ENCODE assay signal across 18 cellular contexts in genomic region chr20:19781235-19781634, GRCh38. TPM values are rescaled to one million over a fixed set of nuclear protein-coding genes. Genes with fewer than 3 reads are reported as not detected.
DNase-seq lines count a peak whose midpoint lies in the region; ATAC-seq, FAIRE-seq and TF ChIP-seq lines count a peak whose summit lies in the region.
"Had no signal": no experiment of that assay in that cellular context is flagged by ENCODE, and none has a peak within 500 bp of the region (broad histone marks: within the 10 kb centered on the region; RNA-seq: fewer than 3 reads in every experiment).

No MANE protein-coding gene starts in this region.

- H4K8ac ChIP-seq in mesenchymal stem cell (ENCODE audit: low read length) = no peak overlapping the region

- in situ Hi-C loops in HepG2 (cut with HindIII; ENCODE audit: extremely low pct_ligation_motif_present, low pct_unique_long_range_greater_than_20kb) (no loop called here), transverse colon (cut with MboI; ENCODE audit: low pct_ligation_motif_present in 1 of 4, low pct_unique_long_range_greater_than_20kb in 1 of 4, low sequenced_read_pairs in 3 of 4) (loop anchor here (5.0 to 25.0 kb wide), 6 partner anchors 86 to 224 kb away; no protein-coding TSS in a partner anchor)

- 61% methylated on average over 7 of the region's 7 CpGs for WGBS in HepG2 (ENCODE audit: low lambda C conversion rate)
- WGBS in right lobe of liver (ENCODE audit: insufficient coverage, low coverage, low lambda C conversion rate, missing lambda C conversion rate) = 82% methylated on average over 7 of the region's 7 CpGs
- 92% methylated on average over 7 of the region's 7 CpGs for WGBS in mesenchymal stem cell
- WGBS in transverse colon (ENCODE audit: low coverage in 1 of 2), 2 donors = 80 to 88% methylated on average over 5 to 7 of the region's 7 CpGs

- H3K79me2 ChIP-seq in HepG2 (ENCODE audit: insufficient read depth, low read length) (no peaks in the 10 kb centered on the region), MM.1S (ENCODE audit: low read length) (no peaks in the 10 kb centered on the region)

- H3K36me3 ChIP-seq in HepG2 (replicated peaks in 1 of 2; ENCODE audit: control insufficient read depth in 1 of 2, insufficient read depth in 2 of 2, low read length in 2 of 2) (no peaks in the 10 kb centered on the region), right lobe of liver (no peaks in the 10 kb centered on the region), MM.1S (replicated peaks; ENCODE audit: insufficient read depth, low read length) (no peaks in the 10 kb centered on the region), mesenchymal stem cell (ENCODE audit: control insufficient read depth in 1 of 2, insufficient read depth in 2 of 2, low read depth in 1 of 2, low read length in 2 of 2) (no peaks in the 10 kb centered on the region), transverse colon (no peaks in the 10 kb centered on the region)
- H3K36me3 ChIP-seq: HAP-1 had no signal

- no peaks in the 10 kb centered on the region for H3K9me2 ChIP-seq in MM.1S (replicated peaks; ENCODE audit: insufficient read depth, low read length)

- no peaks in the 10 kb centered on the region for H4K20me1 ChIP-seq in HepG2 (ENCODE audit: insufficient read depth, low read length)
- no peaks in the 10 kb centered on the region for H4K20me1 ChIP-seq in MM.1S (ENCODE audit: insufficient read depth, low read length)

- no peak overlapping the region for H2BK12ac ChIP-seq in mesenchymal stem cell (ENCODE audit: low read length in 2 of 2)

- H3K23ac ChIP-seq in mesenchymal stem cell (ENCODE audit: low read length in 2 of 2) = no peak overlapping the region

- no peak overlapping the region for H2BK15ac ChIP-seq in mesenchymal stem cell (ENCODE audit: low read depth, poor library complexity, severe bottlenecking)

- intact Hi-C loops in HepG2 (cut with micrococcal nuclease; ENCODE audit: unreplicated experiment) = no loop called here
- intact Hi-C loops in right lobe of liver (cut with DNase I) = loop anchor here (10.0 kb wide), 3 partner anchors 86 to 214 kb away; no protein-coding TSS in a partner anchor
- intact Hi-C loops in transverse colon (cut with DNase I; ENCODE audit: low total_unique reads) = no loop called here

- no peak overlapping the region for H3K4me3 ChIP-seq in HepG2 (replicated peaks in 1 of 3; ENCODE audit: insufficient read depth in 1 of 3, low read depth in 2 of 3, low read length in 3 of 3)
- H3K4me3 ChIP-seq in right lobe of liver = no peak overlapping the region
- 0 out of 2 replicates have a peak overlapping the region, but pooled peaks have one; percentile 46 for H3K4me3 ChIP-seq in MM.1S (ENCODE audit: low read length)
- H3K4me3 ChIP-seq in mesenchymal stem cell (ENCODE audit: insufficient read depth in 1 of 2, low read depth in 1 of 2, low read length in 2 of 2) = no peak overlapping the region
- H3K4me3 ChIP-seq in transverse colon = no peak overlapping the region
- H3K4me3 ChIP-seq: GM23248, HAP-1 had no signal

- TF ChIP-seq CTCF in HepG2 (CRISPR knock-in tag; IDR thresholded peaks at IDR 0.05) = no peak
- TF ChIP-seq CTCF in right lobe of liver (IDR thresholded peaks at IDR 0.05) = no peak
- TF ChIP-seq CTCF in MM.1S (IDR thresholded peaks at IDR 0.05; ENCODE audit: low read length) = no peak
- no peak for TF ChIP-seq CTCF in transverse colon (IDR thresholded peaks at IDR 0.05)

- H3K27ac ChIP-seq in HepG2 (ENCODE audit: extremely low read length, insufficient read depth, low read length) = no peak overlapping the region
- H3K27ac ChIP-seq in right lobe of liver = no peak overlapping the region
- H3K27ac ChIP-seq in MM.1S (ENCODE audit: low read length) = peak overlapping the region; percentile 97
- no peak overlapping the region for H3K27ac ChIP-seq in mesenchymal stem cell (ENCODE audit: low read length, poor library complexity, severe bottlenecking)
- no peak overlapping the region for H3K27ac ChIP-seq in transverse colon
- H3K27ac ChIP-seq: C4-2B, GM23248, HL-60 had no signal

- H2AFZ ChIP-seq in HepG2 (ENCODE audit: low read length) = no peak overlapping the region
- no peak overlapping the region for H2AFZ ChIP-seq in MM.1S (ENCODE audit: low read length)
- no peak overlapping the region for H2AFZ ChIP-seq in mesenchymal stem cell (ENCODE audit: low read depth, low read length)
- H2AFZ ChIP-seq: GM23248 had no signal

- BruUV-seq in HepG2 (replicated peaks; lab: Mats Ljungman, UMichigan) = no TSS peak

- POLR2A ChIA-PET in HepG2 (lab: Yijun Ruan, JAX) = no interaction called here

- H3K14ac ChIP-seq in mesenchymal stem cell (ENCODE audit: low read length in 2 of 2) = no peak overlapping the region

- H2AK5ac ChIP-seq in mesenchymal stem cell (ENCODE audit: low read length, severe bottlenecking) = no peak overlapping the region

- H2BK5ac ChIP-seq in mesenchymal stem cell (ENCODE audit: low read depth, low read length, poor library complexity, severe bottlenecking) = no peak overlapping the region

- H4K91ac ChIP-seq in mesenchymal stem cell (ENCODE audit: low read length) = no peak overlapping the region

- H3K9me3 ChIP-seq in HepG2 (ENCODE audit: low read length) (no peaks in the 10 kb centered on the region), right lobe of liver (no peaks in the 10 kb centered on the region), MM.1S (replicated peaks; ENCODE audit: insufficient read depth, low read length) (no peaks in the 10 kb centered on the region), mesenchymal stem cell (ENCODE audit: control insufficient read depth, low read length) (no peaks in the 10 kb centered on the region), transverse colon (no peaks in the 10 kb centered on the region)
- H3K9me3 ChIP-seq: Caco-2, HAP-1 had no signal

- TF ChIP-seq POLR2A in HepG2 (IDR thresholded peaks at IDR 0.05; ENCODE audit: insufficient read depth in 1 of 2, low read depth in 2 of 2, low read length in 2 of 2) = no peak
- no peak for TF ChIP-seq POLR2A in right lobe of liver (IDR thresholded peaks at IDR 0.05)
- no peak for TF ChIP-seq POLR2A in transverse colon (IDR thresholded peaks at IDR 0.05)

- H3F3A ChIP-seq in MM.1S (ENCODE audit: insufficient read depth, low read length) = peaks cover 39% of the 10 kb centered on the region

- no peak overlapping the region for H3K4ac ChIP-seq in mesenchymal stem cell (ENCODE audit: low read depth in 1 of 2, low read length in 2 of 2)

- no peaks in the 10 kb centered on the region for H3K27me3 ChIP-seq in HepG2 (ENCODE audit: control insufficient read depth in 1 of 2, insufficient read depth in 2 of 2, low read length in 2 of 2)
- no peaks in the 10 kb centered on the region for H3K27me3 ChIP-seq in right lobe of liver
- no peaks in the 10 kb centered on the region for H3K27me3 ChIP-seq in MM.1S (replicated peaks; ENCODE audit: insufficient read depth, low read length)
- no peaks in the 10 kb centered on the region for H3K27me3 ChIP-seq in mesenchymal stem cell (ENCODE audit: control insufficient read depth in 1 of 2, insufficient read depth in 1 of 2, low read length in 2 of 2)
- no peaks in the 10 kb centered on the region for H3K27me3 ChIP-seq in transverse colon

- TF ChIP-seq EP300 in HepG2 (IDR thresholded peaks at IDR 0.05; ENCODE audit: low read depth in 2 of 2, low read length in 2 of 2) = no peak
- TF ChIP-seq EP300 in HepG2 (CRISPR knock-in tag; IDR thresholded peaks at IDR 0.05; ENCODE audit: borderline replicate concordance) = no peak
- TF ChIP-seq EP300 in transverse colon (IDR thresholded peaks at IDR 0.05; ENCODE audit: low read depth) = no peak

- CTCF ChIA-PET in HepG2 (lab: Yijun Ruan, JAX; ENCODE audit: low intra/inter-chr PET ratio, low total read pairs) = no interaction called here

- H3K4me1 ChIP-seq in HepG2 (ENCODE audit: insufficient read depth, low read length) (peaks cover 14% of the 10 kb centered on the region), right lobe of liver (peaks cover 0 to 13% (median 0%) of the 10 kb centered on the region in 4 donors), MM.1S (ENCODE audit: low read length) (peaks cover 73% of the 10 kb centered on the region), mesenchymal stem cell (ENCODE audit: control insufficient read depth, insufficient read depth, low read depth, low read length) (peaks cover 33% of the 10 kb centered on the region), transverse colon (peaks cover 8 to 54% (median 30%) of the 10 kb centered on the region in 4 donors)
- H3K4me1 ChIP-seq: HAP-1 had no signal

- peaks cover 33% of the 10 kb centered on the region for H3K79me1 ChIP-seq in mesenchymal stem cell (replicated peaks; ENCODE audit: low read length, poor library complexity, severe bottlenecking)

- no peak overlapping the region for H3K4me2 ChIP-seq in HepG2 (ENCODE audit: low read depth, low read length)
- peak overlapping the region; percentile 89 for H3K4me2 ChIP-seq in MM.1S (ENCODE audit: low read depth, low read length)
- H3K4me2 ChIP-seq in mesenchymal stem cell (ENCODE audit: low read length, poor library complexity, severe bottlenecking) = no peak overlapping the region

- H2BK120ac ChIP-seq in mesenchymal stem cell (ENCODE audit: low read depth, low read length) = no peak overlapping the region

- no peak overlapping the region for H3K18ac ChIP-seq in mesenchymal stem cell (ENCODE audit: low read depth in 1 of 2, low read length in 2 of 2)

- FAIRE-seq in HepG2 (lab: Jason Lieb, UNC) = no peak
- FAIRE-seq: D721Med, G401.6, GM12891, GM19239 had no signal

- H3K9ac ChIP-seq in HepG2 (ENCODE audit: insufficient read depth, low read depth, low read length) (no peak overlapping the region), MM.1S (ENCODE audit: low read length) (peak overlapping the region; percentile 74; the same call in 1 of the 2 replicates), mesenchymal stem cell (ENCODE audit: low read length) (no peak overlapping the region)
- H3K9ac ChIP-seq: GM23248 had no signal

- no peak for ATAC-seq in HepG2
- no peak for ATAC-seq in right lobe of liver
- no peak for ATAC-seq in HG02623 (IDR thresholded peaks at IDR 0.05; ENCODE audit: unreplicated experiment)

- TF ChIP-seq RAD21 in HepG2 (CRISPR knock-in tag; IDR thresholded peaks at IDR 0.05) = no peak

- DNase-seq in HepG2 (ENCODE audit: low spot score) = no peak
- no peak for DNase-seq in right lobe of liver
- DNase-seq in MM.1S = no peak
- peak; percentile 29 for DNase-seq in mesenchymal stem cell
- DNase-seq in GM19240 (ENCODE audit: insufficient read length, low spot score) = no peak
- DNase-seq in transverse colon = no peak
- DNase-seq: Caco-2; CD4-positive, alpha-beta T cell; GM23248 had no signal

RNA-seq across cellular contexts. Expression of gene RIN2, which starts 23.2 kb away (rescaled TPM):
- total RNA-seq in HepG2 (2016; rRNA removed; fragmentation: Illumina TruSeq; extraction: Trizol) = 2.4 and 2.5 TPM in 2 replicates
- 0.97 and 1.3 TPM in 2 replicates for total RNA-seq in HepG2 (2016; cell fraction: cytosol; rRNA removed; fragmentation: Illumina TruSeq; extraction: Trizol; ENCODE audit: low read depth)
- 2.5 and 2.7 TPM in 2 replicates for total RNA-seq in HepG2 (2016; cell fraction: insoluble cytoplasmic fraction; rRNA removed; fragmentation: Illumina TruSeq; extraction: Trizol)
- 2.7 and 3.4 TPM in 2 replicates for total RNA-seq in HepG2 (2016; cell fraction: membrane; rRNA removed; fragmentation: Illumina TruSeq; extraction: Trizol)
- total RNA-seq in HepG2 (2016; cell fraction: nucleus; rRNA removed; fragmentation: Illumina TruSeq; extraction: Trizol) = 2.6 and 4.1 TPM in 2 replicates
- polyA plus RNA-seq in HepG2 (2011; rRNA removed) = 5.1 and 6.3 TPM in 2 replicates
- 2.9 and 3.5 TPM in 2 replicates for polyA plus RNA-seq in HepG2 (2011; cell fraction: cytosol; rRNA removed)
- polyA plus RNA-seq in HepG2 (2011; cell fraction: nucleus; rRNA removed) = 7.6 and 9.1 TPM in 2 replicates
- polyA plus RNA-seq in HepG2 (2012) = 8.9 and 11.8 TPM in 2 replicates
- 1.6 TPM in 2 replicates for polyA plus RNA-seq in HepG2 (2016; cell fraction: cytosol; fragmentation: Illumina TruSeq; extraction: Trizol; ENCODE audit: low read depth)
- 1.5 and 1.8 TPM in 2 replicates for polyA plus RNA-seq in HepG2 (2016; cell fraction: insoluble cytoplasmic fraction; fragmentation: Illumina TruSeq; extraction: Trizol; ENCODE audit: low read depth)
- 2.1 and 2.3 TPM in 2 replicates for polyA plus RNA-seq in HepG2 (2016; cell fraction: membrane; fragmentation: Illumina TruSeq; extraction: Trizol; ENCODE audit: low read depth)
- 2.1 and 2.4 TPM in 2 replicates for polyA plus RNA-seq in HepG2 (2016; cell fraction: nucleus; fragmentation: Illumina TruSeq; extraction: Trizol; ENCODE audit: insufficient read depth, low read depth)
- polyA minus RNA-seq in HepG2 (2011; rRNA and poly(A)+ RNA removed; ENCODE audit: low replicate concordance) = 10.0 and 31.5 TPM in 2 replicates
- polyA minus RNA-seq in HepG2 (2011; cell fraction: cytosol; rRNA and poly(A)+ RNA removed) = 7.6 and 13.8 TPM in 2 replicates
- 28.8 and 31.8 TPM in 2 replicates for polyA minus RNA-seq in HepG2 (2011; cell fraction: nucleus; rRNA and poly(A)+ RNA removed)
- total RNA-seq in right lobe of liver = 10 to 100 TPM in 4 of 6 experiments, 1 to 10 TPM in 2; 7.0 to 37.7 (median 13.8) TPM
- polyA plus RNA-seq in mesenchymal stem cell (2013, experiment 1 of 2) = 44.5 TPM
- 41.0 TPM for polyA plus RNA-seq in mesenchymal stem cell (2013, experiment 2 of 2)
- 100 to 1,000 TPM in 2 of 4 donors, 10 to 100 TPM in 2; 53.2 to 157 (median 104) TPM for total RNA-seq in transverse colon
- polyA plus RNA-seq: IgD-negative memory B cell had no signal

Comparison
In these comparisons a context has a peak if more than half of its experiments do, and no peak if none do; other contexts are left out.
1. intact Hi-C loops: an anchor here in right lobe of liver (10.0 kb wide); none called in HepG2 and transverse colon.